1 cellular context compared by ENCODE assay signal in the genomic region with DNA sequence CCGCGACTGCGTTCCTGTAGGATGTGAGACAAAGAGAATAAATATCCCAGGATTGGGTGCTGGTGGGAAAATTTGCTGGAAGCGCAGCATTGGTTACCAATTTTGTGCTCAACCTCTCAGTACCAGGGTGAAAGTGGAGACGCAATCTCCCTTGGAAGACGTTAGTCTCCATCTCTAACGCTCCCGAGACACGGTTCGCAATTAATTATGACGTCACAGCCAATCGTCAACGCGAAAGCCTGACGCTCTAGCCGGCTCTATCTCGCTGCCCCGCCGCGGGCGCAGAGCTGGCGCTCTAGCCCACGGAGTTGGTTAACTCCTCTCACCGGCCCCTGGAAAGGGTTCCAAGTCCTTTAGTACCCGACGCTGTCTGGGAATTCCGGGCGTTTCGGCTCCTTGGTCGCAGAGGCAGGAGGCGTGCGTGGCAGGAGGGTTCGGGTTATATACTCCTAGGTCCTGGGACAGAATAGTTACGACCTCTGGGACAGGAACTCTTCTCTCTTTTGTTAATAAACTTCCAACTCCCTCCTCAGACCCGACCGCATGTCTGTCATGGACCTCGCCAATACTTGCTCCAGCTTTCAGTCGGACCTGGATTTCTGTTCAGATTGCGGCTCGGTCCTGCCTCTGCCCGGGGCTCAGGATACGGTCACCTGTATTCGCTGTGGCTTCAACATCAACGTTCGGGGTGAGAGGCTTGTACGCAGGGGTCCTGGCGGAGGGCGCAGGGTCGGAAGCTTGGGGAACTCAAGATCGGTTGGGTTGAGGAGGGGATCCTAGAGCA.
TF ChIP-seq lines count a peak whose summit lies in the region.

A gene with protein sequence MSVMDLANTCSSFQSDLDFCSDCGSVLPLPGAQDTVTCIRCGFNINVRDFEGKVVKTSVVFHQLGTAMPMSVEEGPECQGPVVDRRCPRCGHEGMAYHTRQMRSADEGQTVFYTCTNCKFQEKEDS (plus strand): TSS at position 284 of the 784 bp plus-strand sequence. CDS start 260 bp downstream, at position 544.

TF ChIP-seq in K562, 482 proteins besides CTCF, POLR2A, EP300 and RAD21 (continued from another document and continues in another):
- TF ChIP-seq, protein P1, sequence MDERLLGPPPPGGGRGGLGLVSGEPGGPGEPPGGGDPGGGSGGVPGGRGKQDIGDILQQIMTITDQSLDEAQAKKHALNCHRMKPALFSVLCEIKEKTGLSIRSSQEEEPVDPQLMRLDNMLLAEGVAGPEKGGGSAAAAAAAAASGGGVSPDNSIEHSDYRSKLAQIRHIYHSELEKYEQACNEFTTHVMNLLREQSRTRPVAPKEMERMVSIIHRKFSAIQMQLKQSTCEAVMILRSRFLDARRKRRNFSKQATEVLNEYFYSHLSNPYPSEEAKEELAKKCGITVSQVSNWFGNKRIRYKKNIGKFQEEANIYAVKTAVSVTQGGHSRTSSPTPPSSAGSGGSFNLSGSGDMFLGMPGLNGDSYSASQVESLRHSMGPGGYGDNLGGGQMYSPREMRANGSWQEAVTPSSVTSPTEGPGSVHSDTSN (CRISPR knock-in tag; IDR thresholded peaks at IDR 0.05; ENCODE audit: low read depth) = no peak
- TF ChIP-seq, protein P1 (tag; conservative IDR thresholded peaks at IDR 0.05; ENCODE audit: low read depth) = 0 out of 2 replicates have a peak, but pooled peaks have one; percentile 33
- no peak for TF ChIP-seq ETS2 (tag; IDR thresholded peaks at IDR 0.05; ENCODE audit: borderline replicate concordance, poor library complexity, severe bottlenecking)
- no peak for TF ChIP-seq CCAR2 (IDR thresholded peaks at IDR 0.05; ENCODE audit: low read depth, low read length)
- TF ChIP-seq, protein P2, sequence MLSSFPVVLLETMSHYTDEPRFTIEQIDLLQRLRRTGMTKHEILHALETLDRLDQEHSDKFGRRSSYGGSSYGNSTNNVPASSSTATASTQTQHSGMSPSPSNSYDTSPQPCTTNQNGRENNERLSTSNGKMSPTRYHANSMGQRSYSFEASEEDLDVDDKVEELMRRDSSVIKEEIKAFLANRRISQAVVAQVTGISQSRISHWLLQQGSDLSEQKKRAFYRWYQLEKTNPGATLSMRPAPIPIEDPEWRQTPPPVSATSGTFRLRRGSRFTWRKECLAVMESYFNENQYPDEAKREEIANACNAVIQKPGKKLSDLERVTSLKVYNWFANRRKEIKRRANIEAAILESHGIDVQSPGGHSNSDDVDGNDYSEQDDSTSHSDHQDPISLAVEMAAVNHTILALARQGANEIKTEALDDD (IDR thresholded peaks at IDR 0.05) = peak; percentile 73; the same call in 1 of the 2 replicates
- no peak for TF ChIP-seq NUFIP1 (IDR thresholded peaks at IDR 0.05; ENCODE audit: partially characterized antibody)
- TF ChIP-seq, protein P3, sequence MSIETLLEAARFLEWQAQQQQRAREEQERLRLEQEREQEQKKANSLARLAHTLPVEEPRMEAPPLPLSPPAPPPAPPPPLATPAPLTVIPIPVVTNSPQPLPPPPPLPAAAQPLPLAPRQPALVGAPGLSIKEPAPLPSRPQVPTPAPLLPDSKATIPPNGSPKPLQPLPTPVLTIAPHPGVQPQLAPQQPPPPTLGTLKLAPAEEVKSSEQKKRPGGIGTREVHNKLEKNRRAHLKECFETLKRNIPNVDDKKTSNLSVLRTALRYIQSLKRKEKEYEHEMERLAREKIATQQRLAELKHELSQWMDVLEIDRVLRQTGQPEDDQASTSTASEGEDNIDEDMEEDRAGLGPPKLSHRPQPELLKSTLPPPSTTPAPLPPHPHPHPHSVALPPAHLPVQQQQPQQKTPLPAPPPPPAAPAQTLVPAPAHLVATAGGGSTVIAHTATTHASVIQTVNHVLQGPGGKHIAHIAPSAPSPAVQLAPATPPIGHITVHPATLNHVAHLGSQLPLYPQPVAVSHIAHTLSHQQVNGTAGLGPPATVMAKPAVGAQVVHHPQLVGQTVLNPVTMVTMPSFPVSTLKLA (conservative IDR thresholded peaks at IDR 0.05) = peak; percentile 85 to 94
- TF ChIP-seq KHSRP (IDR thresholded peaks at IDR 0.05) = peak; percentile 97
- TF ChIP-seq ZNF23 (CRISPR knock-in tag; IDR thresholded peaks at IDR 0.05) = no peak
- TF ChIP-seq ZNF384 (IDR thresholded peaks at IDR 0.05; ENCODE audit: low read depth, low read length) = no peak
- TF ChIP-seq BRD9 (IDR thresholded peaks at IDR 0.05; ENCODE audit: low read depth, partially characterized antibody) = no peak
- TF ChIP-seq, protein P4, sequence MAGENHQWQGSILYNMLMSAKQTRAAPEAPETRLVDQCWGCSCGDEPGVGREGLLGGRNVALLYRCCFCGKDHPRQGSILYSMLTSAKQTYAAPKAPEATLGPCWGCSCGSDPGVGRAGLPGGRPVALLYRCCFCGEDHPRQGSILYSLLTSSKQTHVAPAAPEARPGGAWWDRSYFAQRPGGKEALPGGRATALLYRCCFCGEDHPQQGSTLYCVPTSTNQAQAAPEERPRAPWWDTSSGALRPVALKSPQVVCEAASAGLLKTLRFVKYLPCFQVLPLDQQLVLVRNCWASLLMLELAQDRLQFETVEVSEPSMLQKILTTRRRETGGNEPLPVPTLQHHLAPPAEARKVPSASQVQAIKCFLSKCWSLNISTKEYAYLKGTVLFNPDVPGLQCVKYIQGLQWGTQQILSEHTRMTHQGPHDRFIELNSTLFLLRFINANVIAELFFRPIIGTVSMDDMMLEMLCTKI (IDR thresholded peaks at IDR 0.05; ENCODE audit: partially characterized antibody) = no peak
- TF ChIP-seq KDM2B (CRISPR knock-in tag; IDR thresholded peaks at IDR 0.05) = no peak
- no peak for TF ChIP-seq ZNF165 (CRISPR knock-in tag; IDR thresholded peaks at IDR 0.05; ENCODE audit: borderline replicate concordance)
- TF ChIP-seq CHD4 (IDR thresholded peaks at IDR 0.05; ENCODE audit: insufficient read depth, insufficient replicate concordance, low read depth, low read length, poor library complexity, severe bottlenecking) = no peak
- no peak for TF ChIP-seq ZNF143 (CRISPR knock-in tag; IDR thresholded peaks at IDR 0.05)
- TF ChIP-seq FOXK2 (conservative IDR thresholded peaks at IDR 0.05 in 1 of 2, IDR thresholded peaks at IDR 0.05 in 1 of 2; ENCODE audit: low read depth in 2 of 2) = peak; percentile 53 to 86
- TF ChIP-seq, protein P5, sequence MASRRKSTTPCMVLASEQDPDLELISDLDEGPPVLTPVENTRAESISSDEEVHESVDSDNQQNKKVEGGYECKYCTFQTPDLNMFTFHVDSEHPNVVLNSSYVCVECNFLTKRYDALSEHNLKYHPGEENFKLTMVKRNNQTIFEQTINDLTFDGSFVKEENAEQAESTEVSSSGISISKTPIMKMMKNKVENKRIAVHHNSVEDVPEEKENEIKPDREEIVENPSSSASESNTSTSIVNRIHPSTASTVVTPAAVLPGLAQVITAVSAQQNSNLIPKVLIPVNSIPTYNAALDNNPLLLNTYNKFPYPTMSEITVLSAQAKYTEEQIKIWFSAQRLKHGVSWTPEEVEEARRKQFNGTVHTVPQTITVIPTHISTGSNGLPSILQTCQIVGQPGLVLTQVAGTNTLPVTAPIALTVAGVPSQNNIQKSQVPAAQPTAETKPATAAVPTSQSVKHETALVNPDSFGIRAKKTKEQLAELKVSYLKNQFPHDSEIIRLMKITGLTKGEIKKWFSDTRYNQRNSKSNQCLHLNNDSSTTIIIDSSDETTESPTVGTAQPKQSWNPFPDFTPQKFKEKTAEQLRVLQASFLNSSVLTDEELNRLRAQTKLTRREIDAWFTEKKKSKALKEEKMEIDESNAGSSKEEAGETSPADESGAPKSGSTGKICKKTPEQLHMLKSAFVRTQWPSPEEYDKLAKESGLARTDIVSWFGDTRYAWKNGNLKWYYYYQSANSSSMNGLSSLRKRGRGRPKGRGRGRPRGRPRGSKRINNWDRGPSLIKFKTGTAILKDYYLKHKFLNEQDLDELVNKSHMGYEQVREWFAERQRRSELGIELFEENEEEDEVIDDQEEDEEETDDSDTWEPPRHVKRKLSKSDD (conservative IDR thresholded peaks at IDR 0.05; ENCODE audit: low read length) = peak; percentile 72; the same call in 1 of the 2 replicates
- TF ChIP-seq MCM2 (IDR thresholded peaks at IDR 0.05; ENCODE audit: low read depth) = no peak
- TF ChIP-seq E2F3 (CRISPR knock-in tag; IDR thresholded peaks at IDR 0.05) = no peak
- TF ChIP-seq RUNX1 (IDR thresholded peaks at IDR 0.05; ENCODE audit: low read depth) = no peak
- TF ChIP-seq ZNF445 (CRISPR knock-in tag; IDR thresholded peaks at IDR 0.05; ENCODE audit: low read depth) = 0 out of 2 replicates have a peak, but pooled peaks have one; percentile 19
- peak; percentile 100 for TF ChIP-seq SP2 (IDR thresholded peaks at IDR 0.05; ENCODE audit: extremely low read depth, low read depth, low read length, poor library complexity, severe bottlenecking)
- no peak; the same call in 1 of the 2 replicates for TF ChIP-seq BCOR (IDR thresholded peaks at IDR 0.05)
- peak; percentile 90 for TF ChIP-seq ZZZ3 (IDR thresholded peaks at IDR 0.05)
- TF ChIP-seq FOXM1 (IDR thresholded peaks at IDR 0.05; ENCODE audit: low read depth) = peak; percentile 53; the same call in 1 of the 2 replicates
- TF ChIP-seq FOXM1 (CRISPR knock-in tag; IDR thresholded peaks at IDR 0.05; ENCODE audit: low read depth) = no peak
- TF ChIP-seq GATAD2A (IDR thresholded peaks at IDR 0.05) = no peak
- no peak for TF ChIP-seq SAFB2 (IDR thresholded peaks at IDR 0.05; ENCODE audit: borderline replicate concordance, low read depth, low read length, severe bottlenecking)
- no peak for TF ChIP-seq TAL1 (IDR thresholded peaks at IDR 0.05)
- TF ChIP-seq MEF2D (tag; conservative IDR thresholded peaks at IDR 0.05; ENCODE audit: low read depth) = peak; percentile 55; the same call in 1 of the 2 replicates
- TF ChIP-seq ZNF174 (CRISPR knock-in tag; IDR thresholded peaks at IDR 0.05) = no peak
- TF ChIP-seq PRPF4 (IDR thresholded peaks at IDR 0.05; ENCODE audit: insufficient read depth, low read depth, low read length, poor library complexity, severe bottlenecking) = no peak
- TF ChIP-seq SMAD4 (CRISPR knock-in tag; conservative IDR thresholded peaks at IDR 0.05) = peak; percentile 88
- TF ChIP-seq, protein P6, sequence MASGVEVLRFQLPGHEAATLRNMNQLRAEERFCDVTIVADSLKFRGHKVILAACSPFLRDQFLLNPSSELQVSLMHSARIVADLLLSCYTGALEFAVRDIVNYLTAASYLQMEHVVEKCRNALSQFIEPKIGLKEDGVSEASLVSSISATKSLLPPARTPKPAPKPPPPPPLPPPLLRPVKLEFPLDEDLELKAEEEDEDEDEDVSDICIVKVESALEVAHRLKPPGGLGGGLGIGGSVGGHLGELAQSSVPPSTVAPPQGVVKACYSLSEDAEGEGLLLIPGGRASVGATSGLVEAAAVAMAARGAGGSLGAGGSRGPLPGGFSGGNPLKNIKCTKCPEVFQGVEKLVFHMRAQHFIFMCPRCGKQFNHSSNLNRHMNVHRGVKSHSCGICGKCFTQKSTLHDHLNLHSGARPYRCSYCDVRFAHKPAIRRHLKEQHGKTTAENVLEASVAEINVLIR (CRISPR knock-in tag; IDR thresholded peaks at IDR 0.05) = peak; percentile 98
- TF ChIP-seq ZNF324 (CRISPR knock-in tag; IDR thresholded peaks at IDR 0.05) = no peak
- TF ChIP-seq, protein P7, sequence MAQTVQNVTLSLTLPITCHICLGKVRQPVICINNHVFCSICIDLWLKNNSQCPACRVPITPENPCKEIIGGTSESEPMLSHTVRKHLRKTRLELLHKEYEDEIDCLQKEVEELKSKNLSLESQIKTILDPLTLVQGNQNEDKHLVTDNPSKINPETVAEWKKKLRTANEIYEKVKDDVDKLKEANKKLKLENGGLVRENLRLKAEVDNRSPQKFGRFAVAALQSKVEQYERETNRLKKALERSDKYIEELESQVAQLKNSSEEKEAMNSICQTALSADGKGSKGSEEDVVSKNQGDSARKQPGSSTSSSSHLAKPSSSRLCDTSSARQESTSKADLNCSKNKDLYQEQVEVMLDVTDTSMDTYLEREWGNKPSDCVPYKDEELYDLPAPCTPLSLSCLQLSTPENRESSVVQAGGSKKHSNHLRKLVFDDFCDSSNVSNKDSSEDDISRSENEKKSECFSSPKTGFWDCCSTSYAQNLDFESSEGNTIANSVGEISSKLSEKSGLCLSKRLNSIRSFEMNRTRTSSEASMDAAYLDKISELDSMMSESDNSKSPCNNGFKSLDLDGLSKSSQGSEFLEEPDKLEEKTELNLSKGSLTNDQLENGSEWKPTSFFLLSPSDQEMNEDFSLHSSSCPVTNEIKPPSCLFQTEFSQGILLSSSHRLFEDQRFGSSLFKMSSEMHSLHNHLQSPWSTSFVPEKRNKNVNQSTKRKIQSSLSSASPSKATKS (CRISPR knock-in tag; IDR thresholded peaks at IDR 0.05) = no peak
- TF ChIP-seq FOXJ2 (tag; IDR thresholded peaks at IDR 0.05) = peak; percentile 71; the same call in 1 of the 2 replicates
- TF ChIP-seq PHB (CRISPR knock-in tag; IDR thresholded peaks at IDR 0.05) = no peak
- no peak for TF ChIP-seq ZNF589 (CRISPR knock-in tag; IDR thresholded peaks at IDR 0.05; ENCODE audit: low read depth)
- TF ChIP-seq BCL6 (CRISPR knock-in tag; IDR thresholded peaks at IDR 0.05) = no peak
- no peak for TF ChIP-seq TEAD2 (tag; IDR thresholded peaks at IDR 0.05)
- TF ChIP-seq PML (IDR thresholded peaks at IDR 0.05; ENCODE audit: low read length) = peak; percentile 94
- no peak for TF ChIP-seq PHTF2 (CRISPR knock-in tag; IDR thresholded peaks at IDR 0.05)
- TF ChIP-seq ZNF778 (CRISPR knock-in tag; IDR thresholded peaks at IDR 0.05) = no peak
- peak; percentile 81 for TF ChIP-seq MTA3 (IDR thresholded peaks at IDR 0.05; ENCODE audit: borderline replicate concordance)
- no peak for TF ChIP-seq KLF16 (IDR thresholded peaks at IDR 0.05)
- TF ChIP-seq OTX1 (CRISPR knock-in tag; IDR thresholded peaks at IDR 0.05) = peak; percentile 2; the same call in 1 of the 2 replicates
- no peak for TF ChIP-seq SAP30 (IDR thresholded peaks at IDR 0.05; ENCODE audit: borderline replicate concordance, insufficient read depth, low read depth, low read length, poor library complexity, severe bottlenecking)
- TF ChIP-seq ZNF197 (CRISPR knock-in tag; IDR thresholded peaks at IDR 0.05; ENCODE audit: low read depth) = no peak
- peak; percentile 45; the same call in 1 of the 2 replicates for TF ChIP-seq ZBTB7A (IDR thresholded peaks at IDR 0.05; ENCODE audit: borderline replicate concordance, control insufficient read depth, low read depth, low read length)
- TF ChIP-seq, protein P8, sequence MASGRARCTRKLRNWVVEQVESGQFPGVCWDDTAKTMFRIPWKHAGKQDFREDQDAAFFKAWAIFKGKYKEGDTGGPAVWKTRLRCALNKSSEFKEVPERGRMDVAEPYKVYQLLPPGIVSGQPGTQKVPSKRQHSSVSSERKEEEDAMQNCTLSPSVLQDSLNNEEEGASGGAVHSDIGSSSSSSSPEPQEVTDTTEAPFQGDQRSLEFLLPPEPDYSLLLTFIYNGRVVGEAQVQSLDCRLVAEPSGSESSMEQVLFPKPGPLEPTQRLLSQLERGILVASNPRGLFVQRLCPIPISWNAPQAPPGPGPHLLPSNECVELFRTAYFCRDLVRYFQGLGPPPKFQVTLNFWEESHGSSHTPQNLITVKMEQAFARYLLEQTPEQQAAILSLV (tag; IDR thresholded peaks at IDR 0.05) = no peak
- TF ChIP-seq SPI1 (IDR thresholded peaks at IDR 0.05; ENCODE audit: borderline replicate concordance, low read depth, low read length) = no peak
- no peak for TF ChIP-seq MIER1 (IDR thresholded peaks at IDR 0.05; ENCODE audit: low read depth)
- no peak for TF ChIP-seq TCFL5 (CRISPR knock-in tag; conservative IDR thresholded peaks at IDR 0.05)
